16 cellular contexts compared by ENCODE assay signal in the genomic region with DNA sequence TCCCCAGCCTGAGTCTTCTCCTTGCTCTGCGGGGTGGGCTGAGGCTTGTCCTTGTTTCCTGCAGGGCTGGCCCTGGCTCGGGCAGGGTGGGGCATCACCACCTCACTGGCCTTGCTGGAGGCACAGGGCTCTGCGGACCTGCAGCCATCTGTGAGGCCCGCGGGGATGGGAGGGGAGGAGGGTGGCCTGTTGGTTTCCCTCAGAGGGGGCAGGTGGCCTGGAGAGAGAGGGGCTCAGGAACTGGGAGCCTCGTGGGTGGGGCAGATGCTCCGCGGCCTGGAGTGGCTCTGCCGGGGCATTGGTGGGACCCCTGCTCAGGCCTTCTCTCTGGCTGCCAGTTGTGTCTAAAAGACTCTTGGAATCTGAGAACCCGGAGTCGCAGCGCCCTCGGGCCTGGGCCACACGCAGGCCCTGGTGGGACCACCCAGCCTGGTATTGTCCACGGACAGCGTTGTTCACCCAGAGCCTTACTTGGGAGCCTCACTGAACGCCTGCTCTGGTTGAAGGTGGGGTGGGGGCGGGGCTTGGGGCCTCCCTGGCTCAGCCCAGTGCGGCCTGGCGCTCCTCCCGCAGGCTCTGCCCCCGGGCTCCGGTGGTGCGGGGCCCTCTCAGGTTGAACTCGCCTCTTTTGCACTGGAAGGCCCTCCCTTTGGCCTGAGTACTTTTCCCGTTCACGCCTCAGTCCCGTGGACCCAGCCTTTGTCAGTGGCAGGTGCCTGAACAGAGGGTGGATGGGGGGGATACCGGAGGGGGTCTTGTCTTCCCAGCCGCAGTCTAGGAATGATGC.
A peak's percentile ranks its signal among the peaks of the same experiment; 100 is the strongest.
DNase-seq lines count a peak whose midpoint lies in the region; TF ChIP-seq lines count a peak whose summit lies in the region.
"Had no signal": no experiment of that assay in that cellular context is flagged by ENCODE, and none has a peak within 500 bp of the region (broad histone marks: within the 10 kb centered on the region; RNA-seq: fewer than 3 reads in every experiment).

No MANE protein-coding gene starts in this region.

- peak overlapping the region; percentile 27 for H3K9ac ChIP-seq in endocrine pancreas (ENCODE audit: control insufficient read depth, insufficient read depth, low read length)

- H3K4me1 ChIP-seq in SJCRH30 (peaks cover 45% of the 10 kb centered on the region), endocrine pancreas (ENCODE audit: control insufficient read depth, insufficient read depth, low read length) (no peaks in the 10 kb centered on the region), thyroid gland (peaks cover 44 to 64% of the 10 kb centered on the region in 2 donors), Caco-2 (no peaks in the 10 kb centered on the region)

- WGBS in thyroid gland, 2 donors, result 52 to 64% methylated on average over 11 to 17 of the region's 30 CpGs

- BruUV-seq in Caco-2 (replicated peaks; lab: Mats Ljungman, UMichigan), result no TSS peak

- peak overlapping the region; percentile 86 to 98 (median 97) for H3K27ac Mint-ChIP-seq in nephron
- no peak overlapping the region for H3K27ac Mint-ChIP-seq in Caco-2 (ENCODE audit: unreplicated experiment)
- H3K27ac Mint-ChIP-seq: activated CD8-positive, alpha-beta memory T cell treated with anti-CD3 and anti-CD28 coated beads, Interleukin-2, amount 10 ng/mL, durations not matched to agents 7 days and 5 days had no signal

- TF ChIP-seq CTCF in nephron (IDR thresholded peaks at IDR 0.05; ENCODE audit: unreplicated experiment in 3 of 3) (no peak), thyroid gland (IDR thresholded peaks at IDR 0.05) (no peak), Caco-2 (IDR thresholded peaks at IDR 0.05; ENCODE audit: insufficient read depth in 1 of 2, low read depth in 1 of 2, low read length in 1 of 2, severe bottlenecking in 1 of 2, unreplicated experiment in 1 of 2) (no peak)

- CTCF ChIA-PET in Caco-2 (lab: Charles Lee), result interaction anchor here (0.9 kb wide), 1 partner anchor 12 kb away, joined by 3 read pairs; no protein-coding TSS in a partner anchor

- H3K27ac ChIP-seq in SJCRH30, result peak overlapping the region; percentile 88
- peak overlapping the region; percentile 17 to 97 (median 65) for H3K27ac ChIP-seq in thyroid gland

- intact Hi-C loops in thyroid gland (cut with DNase I), result no loop called here
- intact Hi-C loops in Caco-2 (cut with micrococcal nuclease; ENCODE audit: unreplicated experiment), result no loop called here

- H3K4me3 Mint-ChIP-seq in nephron, result peak overlapping the region in 1 of 3 experiments; percentile 67
- no peak overlapping the region for H3K4me3 Mint-ChIP-seq in Caco-2 (ENCODE audit: unreplicated experiment)
- H3K4me3 Mint-ChIP-seq: activated CD8-positive, alpha-beta memory T cell treated with anti-CD3 and anti-CD28 coated beads, Interleukin-2, amount 10 ng/mL, durations not matched to agents 7 days and 5 days; CD14-positive monocyte had no signal

- no peaks in the 10 kb centered on the region for H3K9me3 ChIP-seq in SJCRH30 (replicated peaks)
- no peaks in the 10 kb centered on the region for H3K9me3 ChIP-seq in endocrine pancreas (ENCODE audit: control insufficient read depth, low read length)
- H3K9me3 ChIP-seq in thyroid gland, result no peaks in the 10 kb centered on the region
- no peaks in the 10 kb centered on the region for H3K9me3 ChIP-seq in Caco-2

- H3K9me3 Mint-ChIP-seq in nephron, result no peaks in the 10 kb centered on the region
- no peaks in the 10 kb centered on the region for H3K9me3 Mint-ChIP-seq in Caco-2 (ENCODE audit: unreplicated experiment)
- H3K9me3 Mint-ChIP-seq: CD14-positive monocyte had no signal

- H3K36me3 Mint-ChIP-seq in nephron (ENCODE audit: low read depth) (peaks cover 9% of the 10 kb centered on the region), Caco-2 (ENCODE audit: insufficient read depth, unreplicated experiment) (peaks cover 63% of the 10 kb centered on the region)
- H3K36me3 Mint-ChIP-seq: activated CD8-positive, alpha-beta memory T cell treated with anti-CD3 and anti-CD28 coated beads, Interleukin-2, amount 10 ng/mL, durations not matched to agents 7 days and 5 days had no signal

- H3K27me3 Mint-ChIP-seq in nephron (ENCODE audit: low read depth) (peaks cover 9% of the 10 kb centered on the region), Caco-2 (ENCODE audit: insufficient read depth, unreplicated experiment) (no peaks in the 10 kb centered on the region)

- H3K4me1 Mint-ChIP-seq in nephron (peaks cover 58% of the 10 kb centered on the region), Caco-2 (ENCODE audit: low read depth, unreplicated experiment) (no peaks in the 10 kb centered on the region)
- H3K4me1 Mint-ChIP-seq: activated CD8-positive, alpha-beta memory T cell treated with anti-CD3 and anti-CD28 coated beads, Interleukin-2, amount 10 ng/mL, durations not matched to agents 7 days and 5 days had no signal

- POLR2A ChIA-PET in Caco-2 (lab: Charles Lee), result no interaction called here

- H3K36me3 ChIP-seq in SJCRH30, result no peaks in the 10 kb centered on the region; the same call in 1 of the 2 replicates
- H3K36me3 ChIP-seq in endocrine pancreas (ENCODE audit: control insufficient read depth, insufficient read depth, low read length), result no peaks in the 10 kb centered on the region
- H3K36me3 ChIP-seq in thyroid gland, result peaks cover 5 to 13% of the 10 kb centered on the region in 2 donors
- peaks cover 3% of the 10 kb centered on the region for H3K36me3 ChIP-seq in Caco-2 (ENCODE audit: control insufficient read depth, insufficient read depth, low read length)

- H3K4me3 ChIP-seq in SJCRH30 (no peak overlapping the region), endocrine pancreas (ENCODE audit: control insufficient read depth, insufficient read depth, low read length) (no peak overlapping the region), thyroid gland (replicated peaks in 1 of 3) (no peak overlapping the region), Caco-2 (ENCODE audit: low read depth, low read length) (no peak overlapping the region)

- DNase-seq in SJCRH30 (peak; percentile 93 to 95), thyroid gland (peak; percentile 73 to 81), Caco-2 (no peak), NCI-H2029 (lab: John Stamatoyannopoulos, UW) (no peak), DMS79 treated with DMSO at 0.1 percent for 48 hours (lab: John Stamatoyannopoulos, UW) (no peak), putamen (ENCODE audit: low spot score) (no peak)
- DNase-seq: activated CD4-positive, CD25-positive, alpha-beta regulatory T cell; activated CD8-positive, alpha-beta memory T cell treated with anti-CD3 and anti-CD28 coated beads, Interleukin-2, amount 10 ng/mL, durations not matched to agents 7 days and 5 days; activated naive CD4-positive, alpha-beta T cell treated with Interleukin-2 at 50 U/mL for 16 hours; EL; posterior cingulate gyrus; stimulated activated CD4-positive, alpha-beta T cell treated with anti-CD3 and anti-CD28 coated beads, Interleukin-1b, Interleukin-23, amount 100 ng/mL, for 48 hours; stimulated activated CD8-positive, alpha-beta memory T cell treated with anti-CD3 and anti-CD28 coated beads, Interleukin-4, amount 100 ng/mL, for 48 hours had no signal

- H3K27me3 ChIP-seq in SJCRH30 (no peaks in the 10 kb centered on the region), endocrine pancreas (ENCODE audit: control insufficient read depth, insufficient read depth, low read length) (no peaks in the 10 kb centered on the region), thyroid gland (no peaks in the 10 kb centered on the region), Caco-2 (replicated peaks; ENCODE audit: control insufficient read depth, insufficient read depth, low read length) (no peaks in the 10 kb centered on the region)

- TF ChIP-seq POLR2A in thyroid gland (IDR thresholded peaks at IDR 0.05), result no peak

Comparison
In these comparisons a context has a peak if more than half of its experiments do, and no peak if none do; other contexts are left out.
1. DNase-seq: peak in SJCRH30 (2 of 2) and thyroid gland (2 of 2); none in Caco-2 (0 of 2), NCI-H2029 (single experiment), DMS79 treated with DMSO at 0.1 percent for 48 hours (single experiment) and putamen (single experiment).